Comparison of ENCODE assay signal across 14 cellular contexts in genomic region chr21:33396436-33396835, GRCh38. TPM values are rescaled to one million over a fixed set of nuclear protein-coding genes. Genes with fewer than 3 reads are reported as not detected.
DNase-seq lines count a peak whose midpoint lies in the region; ATAC-seq and TF ChIP-seq lines count a peak whose summit lies in the region.
"Had no signal": no experiment of that assay in that cellular context is flagged by ENCODE, and none has a peak within 500 bp of the region (broad histone marks: within the 10 kb centered on the region; RNA-seq: fewer than 3 reads in every experiment).

No MANE protein-coding gene starts in this region.

- H3K27me3 ChIP-seq in BLaER1 treated with 17β-estradiol and CSF1 and Interleukin-3, amounts not matched to agents 10 nM and 100 nM, result no peaks in the 10 kb centered on the region
- H3K27me3 ChIP-seq in gastroesophageal sphincter (no peaks in the 10 kb centered on the region), spleen (replicated peaks in 1 of 7) (peaks cover 0 to 7% (median 0%) of the 10 kb centered on the region in 7 donors)
- H3K27me3 ChIP-seq: BLaER1 had no signal

- H3K9me3 ChIP-seq in BLaER1 treated with 17β-estradiol and CSF1 and Interleukin-3, amounts not matched to agents 10 nM and 100 nM (replicated peaks in 1 of 11), result peaks cover 0 to 21% (median 0%) of the 10 kb centered on the region in 11 experiments; a peak in 6 of 22 replicates
- H3K9me3 ChIP-seq in gastroesophageal sphincter (no peaks in the 10 kb centered on the region), spleen (no peaks in the 10 kb centered on the region)
- H3K9me3 ChIP-seq: BLaER1 had no signal

- H3K9ac ChIP-seq in BLaER1 treated with 17β-estradiol and CSF1 and Interleukin-3, amounts not matched to agents 10 nM and 100 nM, result peak overlapping the region in 6 of 11 experiments; percentile 12 to 58 (median 42); a peak in 6 of 22 replicates
- H3K9ac ChIP-seq: BLaER1 had no signal

- H3K4me2 ChIP-seq in BLaER1 treated with 17β-estradiol and CSF1 and Interleukin-3, amounts not matched to agents 10 nM and 100 nM, result peak overlapping the region in 8 of 11 experiments; percentile 45 to 97 (median 74); a peak in 15 of 22 replicates
- H3K4me2 ChIP-seq: BLaER1 had no signal

- peaks cover 16 to 100% (median 91%) of the 10 kb centered on the region in 10 experiments for H3K4me1 ChIP-seq in BLaER1 treated with 17β-estradiol and CSF1 and Interleukin-3, amounts not matched to agents 10 nM and 100 nM
- H3K4me1 ChIP-seq in gastroesophageal sphincter (peaks cover 0 to 23% (median 17%) of the 10 kb centered on the region in 3 donors), spleen (peaks cover 0 to 92% (median 52%) of the 10 kb centered on the region in 6 donors)

- intact Hi-C loops in spleen (cut with DNase I; ENCODE audit: low total_unique reads), result no loop called here

- peak overlapping the region in 9 of 11 experiments; percentile 35 to 99 (median 65); a peak in 15 of 22 replicates for H3K27ac ChIP-seq in BLaER1 treated with 17β-estradiol and CSF1 and Interleukin-3, amounts not matched to agents 10 nM and 100 nM
- H3K27ac ChIP-seq in RWPE1 (peak overlapping the region; percentile 77), gastroesophageal sphincter (peak overlapping the region in 3 of 4 donors; percentile 54 to 72 (median 72)), spleen (peak overlapping the region in 6 of 8 donors; percentile 44 to 100 (median 64))
- H3K27ac ChIP-seq: BLaER1 had no signal

- CTCF ChIA-PET in RWPE1 (lab: Yijun Ruan, JAX), result interaction anchor here (0.6 to 1.0 kb wide), 2 partner anchors 11 to 35 kb away, joined by 3 to 7 read pairs; no protein-coding TSS in a partner anchor

- ATAC-seq in gastroesophageal sphincter (no peak), GM18858 (IDR thresholded peaks at IDR 0.05; ENCODE audit: unreplicated experiment) (no peak), HG03521 (IDR thresholded peaks at IDR 0.05; ENCODE audit: unreplicated experiment) (no peak), HG03045 (IDR thresholded peaks at IDR 0.05; ENCODE audit: unreplicated experiment) (no peak)

- no peak for TF ChIP-seq EP300 in gastroesophageal sphincter (IDR thresholded peaks at IDR 0.05)

- H3K36me3 ChIP-seq in BLaER1 treated with 17β-estradiol and CSF1 and Interleukin-3, amounts not matched to agents 10 nM and 100 nM, result no peaks in the 10 kb centered on the region
- no peaks in the 10 kb centered on the region for H3K36me3 ChIP-seq in gastroesophageal sphincter
- H3K36me3 ChIP-seq in spleen, result no peaks in the 10 kb centered on the region
- H3K36me3 ChIP-seq: BLaER1 had no signal

- 41 to 68% methylated on average over 6 of the region's 6 CpGs for WGBS in gastroesophageal sphincter (ENCODE audit: low coverage in 1 of 2), 2 donors
- 88 to 91% (median 90%) methylated on average over 6 of the region's 6 CpGs for WGBS in spleen, 5 donors

- POLR2A ChIA-PET in RWPE1 (lab: Yijun Ruan, JAX; ENCODE audit: low non-redundant PET), result interaction anchor here (0.6 kb wide), 1 partner anchor 10 kb away, joined by 4 read pairs; no protein-coding TSS in a partner anchor

- no peak for TF ChIP-seq POLR2A in gastroesophageal sphincter (IDR thresholded peaks at IDR 0.05)
- TF ChIP-seq POLR2A in spleen (IDR thresholded peaks at IDR 0.05), result no peak

- no peaks in the 10 kb centered on the region for H4K20me1 ChIP-seq in BLaER1 treated with 17β-estradiol and CSF1 and Interleukin-3, amounts not matched to agents 10 nM and 100 nM
- H4K20me1 ChIP-seq: BLaER1 had no signal

- H3K4me3 ChIP-seq in BLaER1 treated with 17β-estradiol and CSF1 and Interleukin-3, amounts not matched to agents 10 nM and 100 nM, result no peak overlapping the region
- no peak overlapping the region for H3K4me3 ChIP-seq in gastroesophageal sphincter
- H3K4me3 ChIP-seq in spleen, result no peak overlapping the region
- H3K4me3 ChIP-seq: BLaER1 had no signal

- no peak for TF ChIP-seq CTCF in RWPE1 (conservative IDR thresholded peaks at IDR 0.05; ENCODE audit: low read depth)
- no peak for TF ChIP-seq CTCF in gastroesophageal sphincter (IDR thresholded peaks at IDR 0.05)
- TF ChIP-seq CTCF in spleen (IDR thresholded peaks at IDR 0.05 in 8 of 11, conservative IDR thresholded peaks at IDR 0.05 in 3 of 11), result no peak

- no peak for DNase-seq in RWPE1 (ENCODE audit: low spot score)
- no peak for DNase-seq in spleen
- DNase-seq: Karpas-422, NCI-H1417, NCI-H2029, NCI-H2171 treated with DMSO at 0.1 percent for 48 hours, NCI-H510A treated with DMSO at 0.1 percent for 48 hours, SIG-M5 had no signal

RNA-seq across cellular contexts. Expression of gene IFNGR2, which starts 6.8 kb away (rescaled TPM):
- 10 to 100 TPM; 19.6 to 53.7 (median 41.1) TPM for total RNA-seq in gastroesophageal sphincter
- total RNA-seq in spleen, result 100 to 1,000 TPM in 5 of 7 donors, 10 to 100 TPM in 2; 87.1 to 133 (median 114) TPM
- polyA plus RNA-seq in spleen, result 10 to 100 TPM; 73.6 to 77.9 (median 77.4) TPM
